ENCODE assay signal across 1 cellular context in genomic region chr19:42277821-42278809, GRCh38.
TF ChIP-seq lines count a peak whose summit lies in the region.

No MANE protein-coding gene starts in this region.

TF ChIP-seq in GM12878, 131 proteins besides CTCF, POLR2A, EP300 and RAD21:
- TF ChIP-seq BCL3 (IDR thresholded peaks at IDR 0.05; ENCODE audit: borderline replicate concordance, insufficient read depth, low read depth, low read length, poor library complexity, severe bottlenecking): no peak
- TF ChIP-seq MEF2A (IDR thresholded peaks at IDR 0.05; ENCODE audit: insufficient read depth, low read depth, low read length): no peak
- TF ChIP-seq SMAD1 (IDR thresholded peaks at IDR 0.05; ENCODE audit: low read depth, partially characterized antibody): no peak
- no peak for TF ChIP-seq E2F4 (IDR thresholded peaks at IDR 0.05; ENCODE audit: low read depth, low read length)
TF ChIP-seq in GM12878: peak in this region for 0.
